In genomic region chr6:456887-457286, GRCh38 we compare ENCODE assay signal across 20 cellular contexts.
"Had no signal": no experiment of that assay in that cellular context is flagged by ENCODE, and none has a peak within 500 bp of the region (broad histone marks: within the 10 kb centered on the region; RNA-seq: fewer than 3 reads in every experiment).

No MANE protein-coding gene starts in this region.

- H3K27ac ChIP-seq: SJSA1 had no signal

- H3K36me3 ChIP-seq: SJSA1 had no signal

- DNase-seq: KBM-7, MV-4-11, NCI-H1048, NCI-H1105, NCI-H1417, NCI-H1436 treated with DMSO at 0.1 percent for 48 hours, NCI-H1694, NCI-H187 treated with DMSO at 0.1 percent for 48 hours, NCI-H2029 treated with DMSO at 0.1 percent for 48 hours, NCI-H2171 treated with DMSO at 0.1 percent for 48 hours, NCI-H345, NCI-H446 treated with DMSO at 0.1 percent for 48 hours, NCI-H510A treated with DMSO at 0.1 percent for 48 hours, NCI-H69, NCI-H774, Right ventricle myocardium superior, RPMI8226, SIG-M5, SK-N-SH had no signal

- H3K9ac ChIP-seq: SK-N-SH had no signal

- H3K4me3 ChIP-seq: SJSA1 had no signal

- H3K4me2 ChIP-seq: SK-N-SH had no signal
